In genomic region chr10:89458289-89458688, GRCh38 we compare ENCODE assay signal across 11 cellular contexts. TPM values are rescaled to one million over a fixed set of nuclear protein-coding genes. Genes with fewer than 3 reads are reported as not detected.
DNase-seq lines count a peak whose midpoint lies in the region; ATAC-seq and TF ChIP-seq lines count a peak whose summit lies in the region.
"Had no signal": no experiment of that assay in that cellular context is flagged by ENCODE, and none has a peak within 500 bp of the region (broad histone marks: within the 10 kb centered on the region; RNA-seq: fewer than 3 reads in every experiment).

No MANE protein-coding gene starts in this region.

- no peak for TF ChIP-seq CTCF in BJ (IDR thresholded peaks at IDR 0.05; ENCODE audit: insufficient read depth, low read depth, low read length)
- TF ChIP-seq CTCF in GM13976 (IDR thresholded peaks at IDR 0.05; ENCODE audit: borderline replicate concordance, control extremely low read depth, extremely low read depth, insufficient read depth, missing control alignments), result no peak

- H3K18ac ChIP-seq in mesenchymal stem cell (ENCODE audit: low read depth in 1 of 2, low read length in 2 of 2), result peak overlapping the region; percentile 37 to 87

- H3K14ac ChIP-seq in mesenchymal stem cell (ENCODE audit: low read length in 2 of 2), result no peak overlapping the region

- H3K27ac ChIP-seq in mesenchymal stem cell (ENCODE audit: low read length, poor library complexity, severe bottlenecking), result no peak overlapping the region

- peak overlapping the region in 1 of 2 experiments; percentile 11 for H3K4ac ChIP-seq in mesenchymal stem cell (ENCODE audit: low read depth in 1 of 2, low read length in 2 of 2)

- H3K36me3 Mint-ChIP-seq in activated CD4-positive, alpha-beta memory T cell treated with anti-CD3 and anti-CD28 coated beads for 36 hours, result no peaks in the 10 kb centered on the region
- no peaks in the 10 kb centered on the region for H3K36me3 Mint-ChIP-seq in naive thymus-derived CD8-positive, alpha-beta T cell
- H3K36me3 Mint-ChIP-seq: immature natural killer cell had no signal

- H2BK5ac ChIP-seq in mesenchymal stem cell (ENCODE audit: low read depth, low read length, poor library complexity, severe bottlenecking), result no peak overlapping the region

- peak overlapping the region in 1 of 2 experiments; percentile 87 for H2BK12ac ChIP-seq in mesenchymal stem cell (ENCODE audit: low read length in 2 of 2)

- no CpG with 5 or more reads among the region's 3 CpGs for WGBS in mesenchymal stem cell

- ATAC-seq in left colon, result no peak
- ATAC-seq in naive thymus-derived CD8-positive, alpha-beta T cell, result no peak

- no peaks in the 10 kb centered on the region for H3K79me1 ChIP-seq in mesenchymal stem cell (replicated peaks; ENCODE audit: low read length, poor library complexity, severe bottlenecking)

- H3K4me1 ChIP-seq in mesenchymal stem cell (ENCODE audit: control insufficient read depth, insufficient read depth, low read depth, low read length), result no peaks in the 10 kb centered on the region

- H3K27ac Mint-ChIP-seq in activated CD4-positive, alpha-beta memory T cell treated with anti-CD3 and anti-CD28 coated beads for 36 hours, result no peak overlapping the region
- H3K27ac Mint-ChIP-seq in naive thymus-derived CD8-positive, alpha-beta T cell, result no peak overlapping the region
- H3K27ac Mint-ChIP-seq: immature natural killer cell, nephron had no signal

- POLR2A ChIA-PET in BJ (lab: Charles Lee), result interaction anchor here (0.6 kb wide), 1 partner anchor 74 kb away, joined by 3 read pairs; no protein-coding TSS in a partner anchor
- POLR2A ChIA-PET in activated CD4-positive, alpha-beta memory T cell treated with anti-CD3 and anti-CD28 coated beads for 36 hours (lab: Charles Lee), result no interaction called here
- POLR2A ChIA-PET in naive thymus-derived CD8-positive, alpha-beta T cell (lab: Charles Lee), result no interaction called here

- no peak overlapping the region for H3K4me3 Mint-ChIP-seq in activated CD4-positive, alpha-beta memory T cell treated with anti-CD3 and anti-CD28 coated beads for 36 hours
- no peak overlapping the region for H3K4me3 Mint-ChIP-seq in naive thymus-derived CD8-positive, alpha-beta T cell
- H3K4me3 Mint-ChIP-seq: immature natural killer cell, nephron had no signal

- H3K9me3 Mint-ChIP-seq in activated CD4-positive, alpha-beta memory T cell treated with anti-CD3 and anti-CD28 coated beads for 36 hours, result no peaks in the 10 kb centered on the region
- H3K9me3 Mint-ChIP-seq in naive thymus-derived CD8-positive, alpha-beta T cell, result no peaks in the 10 kb centered on the region
- H3K9me3 Mint-ChIP-seq: immature natural killer cell, nephron had no signal

- no peak overlapping the region for H3K9ac ChIP-seq in mesenchymal stem cell (ENCODE audit: low read length)

- H2BK15ac ChIP-seq in mesenchymal stem cell (ENCODE audit: low read depth, poor library complexity, severe bottlenecking), result no peak overlapping the region

- H2AFZ ChIP-seq in mesenchymal stem cell (ENCODE audit: low read depth, low read length), result no peak overlapping the region

- peak overlapping the region; percentile 75 for H4K8ac ChIP-seq in mesenchymal stem cell (ENCODE audit: low read length)

- intact Hi-C loops in left colon (cut with DNase I, micrococcal nuclease), result no loop called here
- intact Hi-C loops in activated CD4-positive, alpha-beta memory T cell treated with anti-CD3 and anti-CD28 coated beads for 36 hours (cut with micrococcal nuclease), result no loop called here

- H3K4me1 Mint-ChIP-seq in activated CD4-positive, alpha-beta memory T cell treated with anti-CD3 and anti-CD28 coated beads for 36 hours (ENCODE audit: low read depth), result no peaks in the 10 kb centered on the region
- peaks cover 0 to 2% (median 0%) of the 10 kb centered on the region in 4 donors for H3K4me1 Mint-ChIP-seq in naive thymus-derived CD8-positive, alpha-beta T cell
- H3K4me1 Mint-ChIP-seq: immature natural killer cell, nephron had no signal

- no peak overlapping the region for H4K91ac ChIP-seq in mesenchymal stem cell (ENCODE audit: low read length)

- no peaks in the 10 kb centered on the region for H3K27me3 ChIP-seq in BJ (ENCODE audit: control insufficient read depth, insufficient read depth, low read length)
- no peaks in the 10 kb centered on the region for H3K27me3 ChIP-seq in mesenchymal stem cell (ENCODE audit: control insufficient read depth in 1 of 2, insufficient read depth in 1 of 2, low read length in 2 of 2)

- DNase-seq in BJ (ENCODE audit: low read depth), result peak; percentile 38
- DNase-seq in NCI-H82 treated with DMSO at 0.1 percent for 48 hours (lab: John Stamatoyannopoulos, UW; ENCODE audit: unreplicated experiment), result peak; percentile 26
- DNase-seq in dermis microvascular lymphatic vessel endothelial cell (ENCODE audit: low read depth in 2 of 2), result peak; percentile 45 to 63
- peak; percentile 64 for DNase-seq in mesenchymal stem cell
- no peak for DNase-seq in GM13976 (ENCODE audit: low spot score)
- no peak for DNase-seq in left colon
- no peak for DNase-seq in activated CD4-positive, alpha-beta memory T cell treated with anti-CD3 and anti-CD28 coated beads for 36 hours
- no peak for DNase-seq in naive thymus-derived CD8-positive, alpha-beta T cell
- DNase-seq: activated T-cell treated with anti-CD3 and anti-CD28 coated beads for 4 hours, immature natural killer cell had no signal

- peaks cover 2% of the 10 kb centered on the region for H3K27me3 Mint-ChIP-seq in activated CD4-positive, alpha-beta memory T cell treated with anti-CD3 and anti-CD28 coated beads for 36 hours
- peaks cover 10 to 22% (median 16%) of the 10 kb centered on the region in 5 donors for H3K27me3 Mint-ChIP-seq in naive thymus-derived CD8-positive, alpha-beta T cell

- peak overlapping the region; percentile 58 for H2BK120ac ChIP-seq in mesenchymal stem cell (ENCODE audit: low read depth, low read length)

- H2AK5ac ChIP-seq in mesenchymal stem cell (ENCODE audit: low read length, severe bottlenecking), result peak overlapping the region; percentile 44

- H3K9me3 ChIP-seq in mesenchymal stem cell (ENCODE audit: control insufficient read depth, low read length), result no peaks in the 10 kb centered on the region

- H3K23ac ChIP-seq in mesenchymal stem cell (ENCODE audit: low read length in 2 of 2), result no peak overlapping the region

- H3K4me2 ChIP-seq in mesenchymal stem cell (ENCODE audit: low read length, poor library complexity, severe bottlenecking), result no peak overlapping the region

- no peaks in the 10 kb centered on the region for H3K36me3 ChIP-seq in BJ (ENCODE audit: control insufficient read depth, insufficient read depth, low read length)
- no peaks in the 10 kb centered on the region for H3K36me3 ChIP-seq in mesenchymal stem cell (ENCODE audit: control insufficient read depth in 1 of 2, insufficient read depth in 2 of 2, low read depth in 1 of 2, low read length in 2 of 2)

- in situ Hi-C loops in GM13976 (cut with MboI; ENCODE audit: low sequenced_read_pairs, unreplicated experiment), result no loop called here

- CTCF ChIA-PET in BJ (lab: Yijun Ruan, JAX), result interaction anchor here (1.6 kb wide), 1 partner anchor 31 kb away, joined by 3 read pairs; no protein-coding TSS in a partner anchor
- CTCF ChIA-PET in activated CD4-positive, alpha-beta memory T cell treated with anti-CD3 and anti-CD28 coated beads for 36 hours (lab: Charles Lee), result no interaction called here

- H3K4me3 ChIP-seq in BJ (ENCODE audit: low read depth, low read length), result no peak overlapping the region
- H3K4me3 ChIP-seq in mesenchymal stem cell (ENCODE audit: insufficient read depth in 1 of 2, low read depth in 1 of 2, low read length in 2 of 2), result no peak overlapping the region

RNA-seq across cellular contexts. Expression of gene IFIT5, which starts 43.9 kb away (rescaled TPM):
- polyA plus RNA-seq in BJ (2011; rRNA removed), result 6.5 and 13.9 TPM in 2 replicates
- 5.6 and 6.6 TPM in 2 replicates for polyA minus RNA-seq in BJ (2011; rRNA and poly(A)+ RNA removed)
- 5.9 and 16.9 TPM in 2 replicates for total RNA-seq in dermis microvascular lymphatic vessel endothelial cell
- 16.7 TPM for polyA plus RNA-seq in mesenchymal stem cell (2013, experiment 1 of 2)
- 17.1 TPM for polyA plus RNA-seq in mesenchymal stem cell (2013, experiment 2 of 2)
- 10 to 100 TPM; 10.2 to 10.6 TPM for total RNA-seq in left colon
- total RNA-seq in activated CD4-positive, alpha-beta memory T cell treated with anti-CD3 and anti-CD28 coated beads for 36 hours, result 10 to 100 TPM; 10.1 to 10.9 TPM
- 10 to 100 TPM; 22.0 to 23.4 TPM for total RNA-seq in naive thymus-derived CD8-positive, alpha-beta T cell
- 10 to 100 TPM in 2 of 3 donors, 1 to 10 TPM in 1; 9.0 to 10.6 (median 10.3) TPM for polyA plus RNA-seq in naive thymus-derived CD8-positive, alpha-beta T cell

Comparison
In these comparisons a context has a peak if more than half of its experiments do, and no peak if none do; other contexts are left out.
1. DNase-seq: peak in BJ (single experiment), NCI-H82 treated with DMSO at 0.1 percent for 48 hours (single experiment), dermis microvascular lymphatic vessel endothelial cell (2 of 2) and mesenchymal stem cell (single experiment); none in GM13976 (single experiment), left colon (0 of 2), activated CD4-positive, alpha-beta memory T cell treated with anti-CD3 and anti-CD28 coated beads for 36 hours (single experiment) and naive thymus-derived CD8-positive, alpha-beta T cell (0 of 10).